ENCODE assay signal across 13 cellular contexts in the genomic region with DNA sequence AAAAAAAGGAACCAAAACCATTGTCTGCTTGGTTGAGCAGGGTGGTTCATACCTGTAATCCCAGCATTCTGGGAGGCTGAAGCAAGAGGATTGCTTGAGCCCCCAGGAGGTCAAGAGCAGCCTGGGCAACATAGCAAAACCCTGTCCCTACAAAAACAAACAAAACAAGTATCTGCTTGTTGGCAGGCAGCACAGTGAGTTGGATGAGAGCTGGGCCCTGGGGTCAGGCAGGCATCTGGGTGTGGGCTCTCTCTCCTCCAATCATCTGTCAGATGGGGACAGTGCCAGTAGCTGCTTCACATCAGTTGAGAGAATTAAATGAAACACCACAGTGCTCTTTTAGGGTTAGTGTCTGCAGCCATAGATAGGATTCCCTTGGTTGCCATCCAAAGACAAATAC.
"Had no signal": no experiment of that assay in that cellular context is flagged by ENCODE, and none has a peak within 500 bp of the region (broad histone marks: within the 10 kb centered on the region; RNA-seq: fewer than 3 reads in every experiment).

No MANE protein-coding gene starts in this region.

- ATAC-seq: body of pancreas; effector memory CD8-positive, alpha-beta T cell; heart left ventricle; left colon had no signal

- H3K27me3 Mint-ChIP-seq: activated CD4-positive, alpha-beta T cell treated with anti-CD3 and anti-CD28 coated beads, Interleukin-2, amount 10 ng/mL, durations not matched to agents 24 days and 14 days; effector memory CD8-positive, alpha-beta T cell had no signal

- H3K4me3 ChIP-seq: body of pancreas had no signal

- H3K27ac ChIP-seq: body of pancreas had no signal

- H3K27me3 ChIP-seq: body of pancreas, heart left ventricle had no signal

- DNase-seq: activated CD4-positive, alpha-beta T cell treated with anti-CD3 and anti-CD28 coated beads, Interleukin-2, amount 10 ng/mL, durations not matched to agents 24 days and 14 days; amniotic stem cell; body of pancreas; effector memory CD8-positive, alpha-beta T cell; foreskin melanocyte; heart left ventricle; left colon; mammary epithelial cell; nephron progenitor cell; stimulated activated CD4-positive, alpha-beta T cell treated with anti-CD3 and anti-CD28 coated beads, Interleukin-2, amount 100 ng/mL, for 48 hours; stimulated activated naive CD4-positive, alpha-beta T cell treated with Interleukin-2 at 50 U/mL for 16 hours; trophoblast cell had no signal

- H3K9me3 ChIP-seq: body of pancreas, heart left ventricle had no signal

- H3K9me3 Mint-ChIP-seq: activated CD4-positive, alpha-beta T cell treated with anti-CD3 and anti-CD28 coated beads, Interleukin-2, amount 10 ng/mL, durations not matched to agents 24 days and 14 days; activated naive CD4-positive, alpha-beta T cell treated with anti-CD3 and anti-CD28 coated beads, Interleukin-2, amount 50 U/mL, for 72 hours; effector memory CD8-positive, alpha-beta T cell; nephron progenitor cell had no signal
